8 cellular contexts compared by ENCODE assay signal in the genomic region with DNA sequence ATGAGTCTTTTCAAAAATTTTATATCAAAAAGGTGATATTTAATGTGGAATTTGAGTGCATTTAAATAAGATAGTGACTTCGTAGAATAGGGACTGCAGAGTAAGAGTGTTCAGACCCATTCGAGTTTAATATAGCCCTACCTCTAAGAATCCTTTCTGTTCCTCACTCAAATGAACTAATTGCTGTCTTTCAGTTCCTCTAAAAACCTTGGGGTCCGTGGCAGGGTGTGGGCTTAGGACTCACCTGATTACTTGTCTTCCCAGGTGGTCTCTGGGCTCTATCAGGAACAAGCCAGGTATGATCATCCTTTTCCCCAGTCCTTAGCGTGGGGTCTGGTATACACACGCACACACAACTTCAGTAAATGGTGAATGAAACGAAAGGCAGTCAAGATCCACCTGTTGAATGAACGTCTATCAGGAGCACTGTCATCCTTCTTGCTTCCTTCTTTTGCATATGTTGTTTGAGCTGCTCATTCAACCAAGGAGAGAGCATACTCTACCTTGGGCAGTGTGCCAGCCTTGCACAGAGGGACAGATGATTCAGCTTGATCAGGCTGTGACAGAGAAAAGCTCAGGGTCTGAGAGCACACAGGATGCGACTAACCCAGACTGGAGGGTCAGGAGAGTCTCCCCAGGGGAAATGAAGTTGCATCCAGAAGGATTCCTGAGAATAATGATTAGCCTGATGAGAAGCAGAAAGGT. TPM values are rescaled to one million over a fixed set of nuclear protein-coding genes. Genes with fewer than 3 reads are reported as not detected.
DNase-seq lines count a peak whose midpoint lies in the region; ATAC-seq and TF ChIP-seq lines count a peak whose summit lies in the region.

No MANE protein-coding gene starts in this region.

- no peaks in the 10 kb centered on the region for H3K9me3 Mint-ChIP-seq in activated CD8-positive, alpha-beta T cell treated with anti-CD3 and anti-CD28 coated beads for 36 hours
- no peaks in the 10 kb centered on the region for H3K9me3 Mint-ChIP-seq in natural killer cell

- ATAC-seq in GM19372 (IDR thresholded peaks at IDR 0.05; ENCODE audit: low read depth, unreplicated experiment) (peak; percentile 53), HG03439 (IDR thresholded peaks at IDR 0.05; ENCODE audit: unreplicated experiment) (peak; percentile 56), natural killer cell (no peak)
- ATAC-seq in activated CD8-positive, alpha-beta T cell treated with anti-CD3 and anti-CD28 coated beads for 36 hours: peak; percentile 20

- TF ChIP-seq POLR2A in suprapubic skin (IDR thresholded peaks at IDR 0.05): no peak

- H3K4me3 ChIP-seq in epithelial cell of esophagus (ENCODE audit: low read length): no peak overlapping the region
- H3K4me3 ChIP-seq in suprapubic skin: peak overlapping the region; percentile 96

- TF ChIP-seq CTCF in C4-2B (conservative IDR thresholded peaks at IDR 0.05): no peak
- TF ChIP-seq CTCF in activated CD8-positive, alpha-beta T cell treated with anti-CD3 and anti-CD28 coated beads for 36 hours (IDR thresholded peaks at IDR 0.05): no peak
- TF ChIP-seq CTCF in epithelial cell of esophagus (IDR thresholded peaks at IDR 0.05; ENCODE audit: insufficient read depth, low read depth, low read length, missing control alignments): no peak
- TF ChIP-seq CTCF in natural killer cell (IDR thresholded peaks at IDR 0.05): no peak
- no peak for TF ChIP-seq CTCF in suprapubic skin (IDR thresholded peaks at IDR 0.05)

- H3K36me3 ChIP-seq in suprapubic skin: no peaks in the 10 kb centered on the region

- intact Hi-C loops in activated CD8-positive, alpha-beta T cell treated with anti-CD3 and anti-CD28 coated beads for 36 hours (cut with micrococcal nuclease): no loop called here
- intact Hi-C loops in natural killer cell (cut with micrococcal nuclease): loop anchor here (5.0 kb wide), 1 partner anchor 273 kb away; a partner anchor contains a TSS

- DNase-seq in NCI-H510A treated with DMSO at 0.1 percent for 48 hours (lab: John Stamatoyannopoulos, UW): peak; percentile 97
- DNase-seq in activated CD8-positive, alpha-beta T cell treated with anti-CD3 and anti-CD28 coated beads for 36 hours: peak; percentile 78
- DNase-seq in epithelial cell of esophagus (ENCODE audit: low read depth): peak; percentile 76
- no peak for DNase-seq in natural killer cell
- DNase-seq in suprapubic skin (ENCODE audit: low spot score in 2 of 2): peak in 1 of 2 donors; percentile 79

- peak overlapping the region; percentile 90 for H3K27ac Mint-ChIP-seq in activated CD8-positive, alpha-beta T cell treated with anti-CD3 and anti-CD28 coated beads for 36 hours
- H3K27ac Mint-ChIP-seq in natural killer cell: no peak overlapping the region

- no peaks in the 10 kb centered on the region for H3K27me3 Mint-ChIP-seq in activated CD8-positive, alpha-beta T cell treated with anti-CD3 and anti-CD28 coated beads for 36 hours
- H3K27me3 Mint-ChIP-seq in natural killer cell (ENCODE audit: low read depth in 2 of 2): no peaks in the 10 kb centered on the region

- peak overlapping the region; percentile 80 for H3K4me3 Mint-ChIP-seq in activated CD8-positive, alpha-beta T cell treated with anti-CD3 and anti-CD28 coated beads for 36 hours
- peak overlapping the region; percentile 90 for H3K4me3 Mint-ChIP-seq in natural killer cell

- H3K36me3 Mint-ChIP-seq in activated CD8-positive, alpha-beta T cell treated with anti-CD3 and anti-CD28 coated beads for 36 hours (ENCODE audit: low read depth): no peaks in the 10 kb centered on the region
- H3K36me3 Mint-ChIP-seq in natural killer cell: no peaks in the 10 kb centered on the region

- no peaks in the 10 kb centered on the region for H3K9me3 ChIP-seq in suprapubic skin

- POLR2A ChIA-PET in activated CD8-positive, alpha-beta T cell treated with anti-CD3 and anti-CD28 coated beads for 36 hours (lab: Charles Lee): interaction anchor here (1.7 to 1.9 kb wide), 2 partner anchors 10 to 19 kb away, joined by 5 to 6 read pairs; no protein-coding TSS in a partner anchor

- peaks cover 27% of the 10 kb centered on the region for H3K4me1 Mint-ChIP-seq in activated CD8-positive, alpha-beta T cell treated with anti-CD3 and anti-CD28 coated beads for 36 hours (ENCODE audit: low read depth)
- peaks cover 21 to 29% of the 10 kb centered on the region in 2 donors for H3K4me1 Mint-ChIP-seq in natural killer cell

- H3K4me1 ChIP-seq in suprapubic skin: peaks cover 40% of the 10 kb centered on the region

- TF ChIP-seq EP300 in suprapubic skin (IDR thresholded peaks at IDR 0.05): no peak

- 62% methylated on average over 8 of the region's 8 CpGs for WGBS in suprapubic skin

- peak overlapping the region; percentile 98 for H3K27ac ChIP-seq in C4-2B
- H3K27ac ChIP-seq in suprapubic skin: peak overlapping the region; percentile 95

- CTCF ChIA-PET in activated CD8-positive, alpha-beta T cell treated with anti-CD3 and anti-CD28 coated beads for 36 hours (lab: Charles Lee): interaction anchor here (1.2 to 2.1 kb wide), 4 partner anchors 42 to 62 kb away, joined by 3 to 11 read pairs (median 5); no protein-coding TSS in a partner anchor

- no peaks in the 10 kb centered on the region for H3K27me3 ChIP-seq in suprapubic skin

RNA-seq across cellular contexts. Expression of a gene that starts 1.2 kb away (rescaled TPM):
- total RNA-seq in activated CD8-positive, alpha-beta T cell treated with anti-CD3 and anti-CD28 coated beads for 36 hours: 10 to 100 TPM; 21.5 to 22.6 TPM
- total RNA-seq in natural killer cell (10 to 100 TPM; 68.3 to 89.5 (median 68.4) TPM), suprapubic skin (10 to 100 TPM; 80.8 to 93.1 (median 81.5) TPM)

Comparison
In these comparisons a context has a peak if more than half of its experiments do, and no peak if none do; other contexts are left out.
1. ATAC-seq: peak in GM19372 (single experiment), HG03439 (single experiment) and activated CD8-positive, alpha-beta T cell treated with anti-CD3 and anti-CD28 coated beads for 36 hours (single experiment); none in natural killer cell (0 of 3).